Comparison of ENCODE assay signal across 13 cellular contexts in the genomic region with DNA sequence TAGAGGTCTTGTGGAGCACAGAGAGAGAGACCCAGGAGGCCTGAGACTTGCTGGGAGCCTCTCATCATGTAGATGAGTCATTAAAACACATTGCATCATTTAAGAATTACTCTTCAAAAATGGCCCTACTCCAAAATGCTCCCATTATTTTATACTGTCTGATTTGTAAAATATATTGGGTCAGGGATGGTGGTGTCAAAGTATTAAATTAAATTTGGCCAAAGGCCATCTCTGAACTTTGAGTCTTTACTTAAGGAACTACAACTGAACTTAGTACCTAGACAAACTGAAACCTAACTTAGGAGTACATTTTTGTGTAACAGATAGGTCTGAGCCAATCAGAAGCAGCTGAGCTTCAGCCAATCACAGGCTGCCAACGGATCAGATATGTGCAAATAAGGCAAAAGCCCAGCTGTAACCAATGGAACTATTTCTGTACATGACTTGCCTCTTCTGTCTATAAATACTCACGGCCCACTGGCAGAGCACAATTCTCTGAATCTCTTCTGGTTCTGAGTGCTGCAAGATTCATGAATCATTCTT.
A peak's percentile ranks its signal among the peaks of the same experiment; 100 is the strongest.
DNase-seq lines count a peak whose midpoint lies in the region; ATAC-seq, FAIRE-seq and TF ChIP-seq lines count a peak whose summit lies in the region.
"Had no signal": no experiment of that assay in that cellular context is flagged by ENCODE, and none has a peak within 500 bp of the region (broad histone marks: within the 10 kb centered on the region; RNA-seq: fewer than 3 reads in every experiment).

No MANE protein-coding gene starts in this region.

- intact Hi-C loops in testis (cut with DNase I; ENCODE audit: low total_unique reads) = no loop called here
- intact Hi-C loops in CD8-positive, alpha-beta T cell (cut with DNase I, micrococcal nuclease) = no loop called here

- H3K27ac ChIP-seq in testis = no peak overlapping the region
- H3K27ac ChIP-seq in CD8-positive, alpha-beta T cell (ENCODE audit: low read depth, low read length) = no peak overlapping the region
- H3K27ac ChIP-seq: lower lobe of right lung had no signal

- H3K36me3 Mint-ChIP-seq in CD8-positive, alpha-beta T cell = no peaks in the 10 kb centered on the region

- no peaks in the 10 kb centered on the region for H3K36me3 ChIP-seq in testis (ENCODE audit: low read depth, missing control alignments)
- H3K36me3 ChIP-seq in CD8-positive, alpha-beta T cell (ENCODE audit: insufficient read depth, low read length) = no peaks in the 10 kb centered on the region
- H3K36me3 ChIP-seq: lower lobe of right lung had no signal

- no peaks in the 10 kb centered on the region for H3K4me1 Mint-ChIP-seq in CD8-positive, alpha-beta T cell (ENCODE audit: low read depth)

- no peaks in the 10 kb centered on the region for H3K9me3 ChIP-seq in testis
- no peaks in the 10 kb centered on the region for H3K9me3 ChIP-seq in CD8-positive, alpha-beta T cell (ENCODE audit: low read length)
- H3K9me3 ChIP-seq: lower lobe of right lung had no signal

- POLR2A ChIA-PET in CD8-positive, alpha-beta T cell (lab: Charles Lee) = no interaction called here

- no peak overlapping the region for H3K4me3 Mint-ChIP-seq in CD8-positive, alpha-beta T cell

- no peak overlapping the region for H3K4me3 ChIP-seq in foreskin fibroblast (ENCODE audit: low read depth in 1 of 2, low read length in 2 of 2)
- no peak overlapping the region for H3K4me3 ChIP-seq in testis
- no peak overlapping the region for H3K4me3 ChIP-seq in CD8-positive, alpha-beta T cell (ENCODE audit: low read depth, low read length)
- H3K4me3 ChIP-seq: lower lobe of right lung had no signal

- TF ChIP-seq POLR2A in testis (IDR thresholded peaks at IDR 0.05) = no peak

- DNase-seq in DMS53 (lab: John Stamatoyannopoulos, UW) (peak; percentile 17), DMS53 treated with DMSO at 0.1 percent for 48 hours (lab: John Stamatoyannopoulos, UW; ENCODE audit: unreplicated experiment) (no peak), RCC 7860 (ENCODE audit: low spot score) (peak; percentile 81), foreskin fibroblast (peak; percentile 82 to 84), testis (peak; percentile 19), SIG-M5 (lab: John Stamatoyannopoulos, UW) (no peak), inferior parietal cortex (ENCODE audit: extremely low spot score) (no peak)
- DNase-seq in CD8-positive, alpha-beta T cell = no peak
- DNase-seq: cerebellar nuclear complex; lower lobe of right lung; NCI-H69; stimulated activated CD4-positive, alpha-beta T cell treated with anti-CD3 and anti-CD28 coated beads, Interleukin-2, amount 100 ng/mL, for 48 hours had no signal

- H3K9me3 Mint-ChIP-seq in CD8-positive, alpha-beta T cell = no peaks in the 10 kb centered on the region

- H3K27me3 ChIP-seq in testis = no peaks in the 10 kb centered on the region
- no peaks in the 10 kb centered on the region for H3K27me3 ChIP-seq in CD8-positive, alpha-beta T cell (ENCODE audit: insufficient read depth, low read length)

- CTCF ChIA-PET in CD8-positive, alpha-beta T cell (lab: Charles Lee) = no interaction called here

- H3K27me3 Mint-ChIP-seq in CD8-positive, alpha-beta T cell (ENCODE audit: low read depth) = no peaks in the 10 kb centered on the region

- H3K27ac Mint-ChIP-seq in CD8-positive, alpha-beta T cell = no peak overlapping the region

- peak; percentile 91 for FAIRE-seq in RCC 7860 (lab: Jason Lieb, UNC)
- FAIRE-seq: A204.1 had no signal

- 50 to 66% methylated on average over 2 of the region's 2 CpGs for WGBS in testis, 2 donors

- TF ChIP-seq CTCF in foreskin fibroblast (IDR thresholded peaks at IDR 0.05; ENCODE audit: low read depth, low read length) (no peak), testis (IDR thresholded peaks at IDR 0.05) (no peak)
- no peak for TF ChIP-seq CTCF in CD8-positive, alpha-beta T cell (IDR thresholded peaks at IDR 0.05)

- ATAC-seq in CD8-positive, alpha-beta T cell = no peak
- ATAC-seq: lower lobe of right lung had no signal

- H3K4me1 ChIP-seq in testis = no peaks in the 10 kb centered on the region
- no peaks in the 10 kb centered on the region for H3K4me1 ChIP-seq in CD8-positive, alpha-beta T cell (ENCODE audit: insufficient read depth, low read length)
- H3K4me1 ChIP-seq: lower lobe of right lung had no signal

Comparison
In these comparisons a context has a peak if more than half of its experiments do, and no peak if none do; other contexts are left out.
1. DNase-seq: peak in DMS53 (single experiment), RCC 7860 (single experiment), foreskin fibroblast (2 of 2) and testis (single experiment); none in DMS53 treated with DMSO at 0.1 percent for 48 hours (single experiment), SIG-M5 (single experiment), CD8-positive, alpha-beta T cell (0 of 7) and inferior parietal cortex (single experiment).